Comparison of ENCODE assay signal across 13 cellular contexts in the genomic region with DNA sequence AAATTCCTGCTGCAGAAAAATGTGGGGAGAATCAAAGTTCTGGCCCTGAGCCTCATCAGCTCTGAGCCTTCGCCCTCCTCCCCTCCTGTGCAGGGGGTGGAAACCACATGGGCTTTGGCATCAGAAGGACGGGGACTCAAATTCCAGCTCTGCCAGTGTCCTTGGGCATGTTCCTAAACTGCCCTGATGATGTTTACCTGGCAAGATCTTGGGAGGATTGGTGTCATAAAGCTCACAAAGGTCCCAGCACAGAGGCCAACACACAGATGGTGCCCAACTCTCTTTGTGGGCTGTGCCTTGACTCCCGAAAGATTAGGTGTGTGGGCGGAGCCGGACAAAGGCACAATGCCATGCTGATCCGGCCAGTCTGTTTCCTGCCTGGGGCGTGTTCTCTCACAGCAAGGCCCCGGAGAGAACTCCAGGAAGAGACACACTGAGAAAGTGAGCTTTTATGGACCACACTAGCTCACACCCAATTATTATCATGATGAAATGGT. TPM values are rescaled to one million over a fixed set of nuclear protein-coding genes. Genes with fewer than 3 reads are reported as not detected.
DNase-seq lines count a peak whose midpoint lies in the region; ATAC-seq and TF ChIP-seq lines count a peak whose summit lies in the region.
"Had no signal": no experiment of that assay in that cellular context is flagged by ENCODE, and none has a peak within 500 bp of the region (broad histone marks: within the 10 kb centered on the region; RNA-seq: fewer than 3 reads in every experiment).

No MANE protein-coding gene starts in this region.

- no peaks in the 10 kb centered on the region for H4K20me1 ChIP-seq in HCT116 (ENCODE audit: insufficient read depth)
- no peaks in the 10 kb centered on the region for H4K20me1 ChIP-seq in osteoblast (ENCODE audit: insufficient read depth, low read length)

- H3K79me2 ChIP-seq in HCT116 (ENCODE audit: insufficient read depth, low read length) (no peaks in the 10 kb centered on the region), osteoblast (ENCODE audit: insufficient read depth, low read length) (no peaks in the 10 kb centered on the region)

- no TSS peak for BruUV-seq in HCT116 (replicated peaks; lab: Mats Ljungman, UMichigan)

- H3K9me3 ChIP-seq in HCT116 (ENCODE audit: control insufficient read depth in 1 of 2, insufficient read depth in 1 of 2, low read depth in 1 of 2, low read length in 2 of 2): peaks cover 0 to 6% of the 10 kb centered on the region in 2 experiments; a peak in 1 of 4 replicates
- H3K9me3 ChIP-seq in osteoblast (ENCODE audit: low read depth, low read length): no peaks in the 10 kb centered on the region

- no peak for DNase-seq in HCT116 (ENCODE audit: low read depth, low spot score)
- peak; percentile 47 for DNase-seq in SW480 (ENCODE audit: low spot score)
- peak; percentile 58 for DNase-seq in cardiac septum (ENCODE audit: low spot score)
- DNase-seq in osteocyte (ENCODE audit: extremely low spot score, unreplicated experiment): no peak
- no peak for DNase-seq in osteoblast (ENCODE audit: insufficient read length, low spot score, missing footprints)
- DNase-seq in SKM-1 (lab: John Stamatoyannopoulos, UW; ENCODE audit: unreplicated experiment): no peak
- no peak for DNase-seq in natural killer cell treated with Interleukin-12 subunit alpha and Interleukin-12 subunit beta and Interleukin-15 and Interleukin-18, amount 100 ng/mL, for 72 hours (ENCODE audit: low spot score)
- DNase-seq in glutamatergic neuron: no peak
- DNase-seq: activated CD4-positive, alpha-beta memory T cell treated with anti-CD3 and anti-CD28 coated beads for 36 hours; erythroblast; T-helper 2 cell had no signal

- H3K27ac ChIP-seq in HCT116 (ENCODE audit: low read depth, low read length) (no peak overlapping the region), osteoblast (ENCODE audit: low read depth, low read length) (no peak overlapping the region)

- no peak for TF ChIP-seq POLR2A in HCT116 (IDR thresholded peaks at IDR 0.05; ENCODE audit: borderline replicate concordance, extremely low read depth, insufficient read depth, insufficient read length)

- peaks cover 0 to 8% of the 10 kb centered on the region in 2 experiments; a peak in 1 of 4 replicates for H3K4me1 ChIP-seq in HCT116 (ENCODE audit: control insufficient read depth in 1 of 2, insufficient read depth in 2 of 2, low read length in 2 of 2)
- no peaks in the 10 kb centered on the region for H3K4me1 ChIP-seq in osteoblast (ENCODE audit: insufficient read depth, low read length)

- H3K36me3 ChIP-seq in HCT116 (ENCODE audit: control insufficient read depth in 1 of 2, insufficient read depth in 2 of 2, low read length in 2 of 2) (no peaks in the 10 kb centered on the region), osteoblast (ENCODE audit: insufficient read depth, low read length) (no peaks in the 10 kb centered on the region)

- H3K27ac Mint-ChIP-seq in osteocyte (ENCODE audit: unreplicated experiment) (peak overlapping the region; percentile 44), glutamatergic neuron (ENCODE audit: unreplicated experiment) (no peak overlapping the region)
- H3K27ac Mint-ChIP-seq in natural killer cell treated with Interleukin-12 subunit alpha and Interleukin-12 subunit beta and Interleukin-15 and Interleukin-18, amount 100 ng/mL, for 72 hours: no peak overlapping the region
- H3K27ac Mint-ChIP-seq: activated CD4-positive, alpha-beta memory T cell treated with anti-CD3 and anti-CD28 coated beads for 36 hours; activated T-helper 2 cell treated with anti-CD3 and anti-CD28 coated beads, Interferon-gamma antibody, Interleukin-2, Interleukin-4, amounts not matched to agents 10 μg/mL and 5 μg/mL and 100 μg/mL, durations not matched to agents 14 hours and 24 hours and 36 hours had no signal

- H3K4me3 Mint-ChIP-seq in osteocyte (ENCODE audit: unreplicated experiment) (no peak overlapping the region), glutamatergic neuron (ENCODE audit: unreplicated experiment) (no peak overlapping the region)
- no peak overlapping the region for H3K4me3 Mint-ChIP-seq in natural killer cell treated with Interleukin-12 subunit alpha and Interleukin-12 subunit beta and Interleukin-15 and Interleukin-18, amount 100 ng/mL, for 72 hours
- H3K4me3 Mint-ChIP-seq: activated CD4-positive, alpha-beta memory T cell treated with anti-CD3 and anti-CD28 coated beads for 36 hours; CD14-positive monocyte had no signal

- H2AFZ ChIP-seq in HCT116 (ENCODE audit: low read depth, low read length, poor library complexity, severe bottlenecking): no peak overlapping the region
- no peak overlapping the region for H2AFZ ChIP-seq in osteoblast (ENCODE audit: low read length)

- H3K4me2 ChIP-seq in HCT116 (ENCODE audit: low read length): peak overlapping the region; percentile 23
- no peak overlapping the region for H3K4me2 ChIP-seq in osteoblast (ENCODE audit: insufficient read depth, low read length)

- CTCF ChIA-PET in HCT116 (lab: Charles Lee): interaction anchor here (0.9 kb wide), 1 partner anchor 9 kb away, joined by 4 read pairs; no protein-coding TSS in a partner anchor

- POLR2A ChIA-PET in HCT116 (lab: Charles Lee): no interaction called here

- RAD21 ChIA-PET in HCT116 (lab: Charles Lee; ENCODE audit: low non-redundant PET in 1 of 2, low total read pairs in 2 of 2, uncharacterized antibody in 2 of 2, unreplicated experiment in 2 of 2): no interaction called here

- intact Hi-C loops in HCT116 (cut with micrococcal nuclease): no loop called here
- intact Hi-C loops in cardiac septum (cut with DNase I): no loop called here

- no peak overlapping the region for H3K9ac ChIP-seq in HCT116 (ENCODE audit: low read length)

- ATAC-seq in HCT116: peak; percentile 38; the same call in 1 of the 2 replicates
- ATAC-seq in natural killer cell treated with Interleukin-12 subunit alpha and Interleukin-12 subunit beta and Interleukin-15 and Interleukin-18, amount 100 ng/mL, for 72 hours: no peak

- no peak for TF ChIP-seq CTCF in HCT116 (IDR thresholded peaks at IDR 0.05 in 2 of 3, conservative IDR thresholded peaks at IDR 0.05 in 1 of 3; ENCODE audit: borderline replicate concordance in 1 of 3, insufficient read depth in 1 of 3, low read depth in 2 of 3, low read length in 2 of 3)
- TF ChIP-seq CTCF in osteocyte (IDR thresholded peaks at IDR 0.05): no peak
- no peak for TF ChIP-seq CTCF in osteoblast (IDR thresholded peaks at IDR 0.05; ENCODE audit: extremely low read depth, low read depth, low read length)
- no peak for TF ChIP-seq CTCF in glutamatergic neuron (IDR thresholded peaks at IDR 0.05; ENCODE audit: partially characterized antibody, unreplicated experiment)

- H3K27me3 Mint-ChIP-seq in osteocyte (ENCODE audit: unreplicated experiment): peaks cover 37% of the 10 kb centered on the region
- H3K27me3 Mint-ChIP-seq in natural killer cell treated with Interleukin-12 subunit alpha and Interleukin-12 subunit beta and Interleukin-15 and Interleukin-18, amount 100 ng/mL, for 72 hours: peaks cover 22 to 47% of the 10 kb centered on the region in 2 donors
- peaks cover 5% of the 10 kb centered on the region for H3K27me3 Mint-ChIP-seq in glutamatergic neuron (ENCODE audit: unreplicated experiment)

- peaks cover 10% of the 10 kb centered on the region for H3K4me1 Mint-ChIP-seq in osteocyte (ENCODE audit: unreplicated experiment)
- no peaks in the 10 kb centered on the region for H3K4me1 Mint-ChIP-seq in natural killer cell treated with Interleukin-12 subunit alpha and Interleukin-12 subunit beta and Interleukin-15 and Interleukin-18, amount 100 ng/mL, for 72 hours (ENCODE audit: low read depth in 2 of 2)
- H3K4me1 Mint-ChIP-seq in glutamatergic neuron (ENCODE audit: low read depth, unreplicated experiment): no peaks in the 10 kb centered on the region
- H3K4me1 Mint-ChIP-seq: CD14-positive monocyte had no signal

- H3K36me3 Mint-ChIP-seq in osteocyte (ENCODE audit: unreplicated experiment) (no peaks in the 10 kb centered on the region), glutamatergic neuron (ENCODE audit: unreplicated experiment) (peaks cover 5% of the 10 kb centered on the region)
- H3K36me3 Mint-ChIP-seq in natural killer cell treated with Interleukin-12 subunit alpha and Interleukin-12 subunit beta and Interleukin-15 and Interleukin-18, amount 100 ng/mL, for 72 hours: no peaks in the 10 kb centered on the region
- H3K36me3 Mint-ChIP-seq: activated CD4-positive, alpha-beta memory T cell treated with anti-CD3 and anti-CD28 coated beads for 36 hours; CD14-positive monocyte had no signal

- TF ChIP-seq RAD21 in HCT116 (IDR thresholded peaks at IDR 0.05; ENCODE audit: low read depth): no peak

- H3K4me3 ChIP-seq in HCT116 (replicated peaks in 1 of 2; ENCODE audit: low read depth in 1 of 2, low read length in 2 of 2): no peak overlapping the region
- H3K4me3 ChIP-seq in osteoblast (ENCODE audit: insufficient read depth, low read length): no peak overlapping the region

- H3K9me3 Mint-ChIP-seq in osteocyte (ENCODE audit: unreplicated experiment): peaks cover 8% of the 10 kb centered on the region
- no peaks in the 10 kb centered on the region for H3K9me3 Mint-ChIP-seq in natural killer cell treated with Interleukin-12 subunit alpha and Interleukin-12 subunit beta and Interleukin-15 and Interleukin-18, amount 100 ng/mL, for 72 hours
- H3K9me3 Mint-ChIP-seq in glutamatergic neuron (ENCODE audit: unreplicated experiment): no peaks in the 10 kb centered on the region
- H3K9me3 Mint-ChIP-seq: activated CD4-positive, alpha-beta memory T cell treated with anti-CD3 and anti-CD28 coated beads for 36 hours; activated T-helper 2 cell treated with anti-CD3 and anti-CD28 coated beads, Interferon-gamma antibody, Interleukin-2, Interleukin-4, amounts not matched to agents 10 μg/mL and 5 μg/mL and 100 μg/mL, durations not matched to agents 14 hours and 24 hours and 36 hours had no signal

- H3K27me3 ChIP-seq in HCT116 (ENCODE audit: insufficient read depth, low read length) (no peaks in the 10 kb centered on the region), osteoblast (ENCODE audit: insufficient read depth, low read length) (peaks cover 4% of the 10 kb centered on the region)

- 0 out of 2 replicates have a peak, but pooled peaks cover 2% of the 10 kb centered on the region for H3K9me2 ChIP-seq in HCT116 (ENCODE audit: insufficient read depth)

TF ChIP-seq in HCT116, 20 proteins besides CTCF, POLR2A, EP300 and RAD21 (continues in another document):
- TF ChIP-seq EGR1 (IDR thresholded peaks at IDR 0.05; ENCODE audit: low read depth) (no peak), YY1 (IDR thresholded peaks at IDR 0.05; ENCODE audit: extremely low read depth, insufficient replicate concordance, low read depth, low read length) (no peak), ELF1 (IDR thresholded peaks at IDR 0.05; ENCODE audit: borderline replicate concordance, low read depth) (no peak)

RNA-seq across cellular contexts. Expression of a gene that starts 20.5 kb away (rescaled TPM):
- 33.4 TPM for total RNA-seq in HCT116 (2021; ENCODE audit: unreplicated experiment)
- 13.3 and 13.8 TPM in 2 replicates for polyA plus RNA-seq in HCT116 (2012)
- 6.0 TPM for total RNA-seq in cardiac septum
- 5.1 and 5.4 TPM in 2 replicates for total RNA-seq in osteocyte
- total RNA-seq in osteoblast: 1.1 and 1.5 TPM in 2 replicates
- total RNA-seq in natural killer cell treated with Interleukin-12 subunit alpha and Interleukin-12 subunit beta and Interleukin-15 and Interleukin-18, amount 100 ng/mL, for 72 hours: 1 to 10 TPM; 2.6 to 3.5 TPM
- total RNA-seq in glutamatergic neuron (ENCODE audit: unreplicated experiment): 17.6 TPM

Comparison
In these comparisons a context has a peak if more than half of its experiments do, and no peak if none do; other contexts are left out.
1. DNase-seq: peak in SW480 (single experiment) and cardiac septum (single experiment); none in HCT116 (single experiment), osteocyte (single experiment), osteoblast (single experiment), SKM-1 (single experiment), natural killer cell treated with Interleukin-12 subunit alpha and Interleukin-12 subunit beta and Interleukin-15 and Interleukin-18, amount 100 ng/mL, for 72 hours (single experiment) and glutamatergic neuron (single experiment).